ENCODE assay signal across 16 cellular contexts in genomic region chr5:16889972-16890519, GRCh38. TPM values are rescaled to one million over a fixed set of nuclear protein-coding genes. Genes with fewer than 3 reads are reported as not detected.
A peak's percentile ranks its signal among the peaks of the same experiment; 100 is the strongest.
DNase-seq lines count a peak whose midpoint lies in the region; ATAC-seq and TF ChIP-seq lines count a peak whose summit lies in the region.
"Had no signal": no experiment of that assay in that cellular context is flagged by ENCODE, and none has a peak within 500 bp of the region (broad histone marks: within the 10 kb centered on the region; RNA-seq: fewer than 3 reads in every experiment).

No MANE protein-coding gene starts in this region.

- peak overlapping the region; percentile 20 for H3K4me3 Mint-ChIP-seq in nephron progenitor cell
- H3K4me3 Mint-ChIP-seq: CD4-positive, CD25-positive, alpha-beta regulatory T cell; T-cell had no signal

- H3K4me1 Mint-ChIP-seq in nephron progenitor cell = peaks cover 96% of the 10 kb centered on the region
- H3K4me1 Mint-ChIP-seq: CD4-positive, CD25-positive, alpha-beta regulatory T cell; T-cell had no signal

- H3K9me3 ChIP-seq in OCI-LY7 (ENCODE audit: low read length) = no peaks in the 10 kb centered on the region
- H3K9me3 ChIP-seq: ovary had no signal

- no TSS peak for BruUV-seq in OCI-LY7 (replicated peaks; lab: Mats Ljungman, UMichigan)

- H3K36me3 ChIP-seq in OCI-LY7 (ENCODE audit: insufficient read depth, low read length) = no peaks in the 10 kb centered on the region
- H3K36me3 ChIP-seq: ovary had no signal

- no peaks in the 10 kb centered on the region for H3K36me3 Mint-ChIP-seq in nephron progenitor cell (ENCODE audit: low read depth)
- H3K36me3 Mint-ChIP-seq: CD4-positive, CD25-positive, alpha-beta regulatory T cell; T-cell had no signal

- no peak overlapping the region for H2AFZ ChIP-seq in OCI-LY7 (ENCODE audit: low read length)

- H3K27ac Mint-ChIP-seq in nephron progenitor cell = peak overlapping the region; percentile 98
- H3K27ac Mint-ChIP-seq: CD4-positive, CD25-positive, alpha-beta regulatory T cell; T-cell had no signal

- no peak overlapping the region for H3K4me2 ChIP-seq in OCI-LY7 (ENCODE audit: low read length)

- H3K4me3 ChIP-seq in OCI-LY7 (ENCODE audit: low read depth, low read length, poor library complexity, severe bottlenecking) = no peak overlapping the region
- H3K4me3 ChIP-seq: ovary had no signal

- intact Hi-C loops in OCI-LY7 (cut with micrococcal nuclease; ENCODE audit: unreplicated experiment) = no loop called here

- H3K27me3 Mint-ChIP-seq in nephron progenitor cell (ENCODE audit: low read depth, poor library complexity) = no peaks in the 10 kb centered on the region
- H3K27me3 Mint-ChIP-seq: CD4-positive, CD25-positive, alpha-beta regulatory T cell had no signal

- H3K9me2 ChIP-seq in OCI-LY7 (ENCODE audit: insufficient read depth, low read length) = no peaks in the 10 kb centered on the region

- H3K4me1 ChIP-seq in OCI-LY7 (ENCODE audit: insufficient read depth, low read length, poor library complexity, severe bottlenecking) = no peaks in the 10 kb centered on the region

- H4K20me1 ChIP-seq in OCI-LY7 (ENCODE audit: insufficient read depth, low read length) = no peaks in the 10 kb centered on the region

- peak; percentile 43 for DNase-seq in DMS 273 treated with DMSO at 0.1 percent for 48 hours (lab: John Stamatoyannopoulos, UW)
- DNase-seq in NCI-H460 (ENCODE audit: extremely low read depth, low read depth) = peak; percentile 27
- peak; percentile 30 for DNase-seq in dermis blood vessel endothelial cell
- no peak for DNase-seq in nephron progenitor cell
- DNase-seq in OCI-LY7 (ENCODE audit: low spot score) = no peak
- DNase-seq: activated CD4-positive, alpha-beta T cell treated with anti-CD3 and anti-CD28 coated beads, Interleukin-2, amount 50 U/mL, for 4 hours; CD4-positive, CD25-positive, alpha-beta regulatory T cell; left ventricle myocardium superior; NCI-H187; ovary; stimulated activated CD4-positive, alpha-beta T cell treated with anti-CD3 and anti-CD28 coated beads, Interleukin-2, amount 100 ng/mL, for 48 hours; stimulated activated naive CD8-positive, alpha-beta T cell treated with anti-CD3 and anti-CD28 coated beads, Interleukin-15, Interleukin-2, amounts not matched to agents 100 U/mL and 50 U/mL, for 24 hours; T-cell had no signal

- TF ChIP-seq CTCF in nephron progenitor cell (IDR thresholded peaks at IDR 0.05) = no peak
- TF ChIP-seq CTCF in OCI-LY7 (conservative IDR thresholded peaks at IDR 0.05; ENCODE audit: low read length) = no peak

- CTCF ChIA-PET in OCI-LY7 (lab: Charles Lee; ENCODE audit: unreplicated experiment) = no interaction called here

- no peaks in the 10 kb centered on the region for H3K79me2 ChIP-seq in OCI-LY7 (ENCODE audit: insufficient read depth, low read depth, low read length)

- H3K9me3 Mint-ChIP-seq in nephron progenitor cell = peaks cover 6% of the 10 kb centered on the region
- H3K9me3 Mint-ChIP-seq: T-cell had no signal

- no peak overlapping the region for H3K27ac ChIP-seq in OCI-LY7 (ENCODE audit: low read depth, low read length, poor library complexity, severe bottlenecking)
- H3K27ac ChIP-seq: ovary had no signal

- ATAC-seq in GM19455 (IDR thresholded peaks at IDR 0.05; ENCODE audit: unreplicated experiment) = no peak
- no peak for ATAC-seq in GM21528 (IDR thresholded peaks at IDR 0.05; ENCODE audit: low FRiP score, unreplicated experiment)
- ATAC-seq in GM18867 (IDR thresholded peaks at IDR 0.05; ENCODE audit: unreplicated experiment) = no peak
- ATAC-seq: left ventricle myocardium superior; stimulated activated naive CD8-positive, alpha-beta T cell treated with anti-CD3 and anti-CD28 coated beads, Interleukin-15, Interleukin-2, amounts not matched to agents 100 U/mL and 50 U/mL, for 24 hours; T-cell had no signal

- POLR2A ChIA-PET in OCI-LY7 (lab: Charles Lee) = no interaction called here

RNA-seq across cellular contexts. Expression of gene MYO10, which starts 46.0 kb away (rescaled TPM):
- 10.0 and 13.0 TPM in 2 replicates for total RNA-seq in NCI-H460 (2014; rRNA removed; shearing (Covaris generic))
- polyA plus RNA-seq in NCI-H460 (2014; cell fraction: nucleus; rRNA removed) = 6.3 TPM in 2 replicates
- total RNA-seq in dermis blood vessel endothelial cell = 99.8 and 140 TPM in 2 replicates
- 0.03 TPM in 1 of 2 replicates, not detected in the other for total RNA-seq in OCI-LY7 (2014; rRNA removed; shearing (Covaris generic))
- total RNA-seq in OCI-LY7 (2022) = 1.7 TPM in 2 replicates

Comparison
In these comparisons a context has a peak if more than half of its experiments do, and no peak if none do; other contexts are left out.
1. DNase-seq: peak in DMS 273 treated with DMSO at 0.1 percent for 48 hours (single experiment), NCI-H460 (single experiment) and dermis blood vessel endothelial cell (single experiment); none in nephron progenitor cell (single experiment) and OCI-LY7 (single experiment).